1 cellular context compared by ENCODE assay signal in genomic region chr1:14443164-14443787, GRCh38.
TF ChIP-seq lines count a peak whose summit lies in the region.

No MANE protein-coding gene starts in this region.

TF ChIP-seq in K562, 482 proteins besides CTCF, POLR2A, EP300 and RAD21 (continued from another document and continues in another):
- TF ChIP-seq LCOR (CRISPR knock-in tag; IDR thresholded peaks at IDR 0.05) (peak; percentile 48; the same call in 1 of the 2 replicates), MYNN (IDR thresholded peaks at IDR 0.05) (no peak), MYNN (CRISPR knock-in tag; IDR thresholded peaks at IDR 0.05) (no peak), ELK3 (CRISPR knock-in tag; IDR thresholded peaks at IDR 0.05) (no peak), TBL1XR1 (IDR thresholded peaks at IDR 0.05; ENCODE audit: low read length in 2 of 2) (peak in 1 of 2 experiments; percentile 79; a peak in 2 of 4 replicates), ZNF224 (CRISPR knock-in tag; IDR thresholded peaks at IDR 0.05) (no peak), SETDB1 (IDR thresholded peaks at IDR 0.05; ENCODE audit: low read length) (no peak), FOSL1 (tag; conservative IDR thresholded peaks at IDR 0.05) (peak; percentile 95), DEAF1 (CRISPR knock-in tag; IDR thresholded peaks at IDR 0.05) (no peak), DDX20 (tag; IDR thresholded peaks at IDR 0.05; ENCODE audit: low read depth) (no peak), ZBTB40 (IDR thresholded peaks at IDR 0.05) (no peak), ZBTB40 (CRISPR knock-in tag; IDR thresholded peaks at IDR 0.05) (no peak), MTA1 (IDR thresholded peaks at IDR 0.05; ENCODE audit: borderline replicate concordance) (peak; percentile 64), GABPA (tag; conservative IDR thresholded peaks at IDR 0.05; ENCODE audit: low read depth) (no peak), ZFP1 (CRISPR knock-in tag; IDR thresholded peaks at IDR 0.05) (no peak), ZNF277 (CRISPR knock-in tag; IDR thresholded peaks at IDR 0.05; ENCODE audit: borderline replicate concordance) (no peak), ZNF707 (CRISPR knock-in tag; conservative IDR thresholded peaks at IDR 0.05) (no peak), ETS1 (conservative IDR thresholded peaks at IDR 0.05; ENCODE audit: control insufficient read depth, low read depth, low read length) (no peak), ZNF280B (CRISPR knock-in tag; IDR thresholded peaks at IDR 0.05) (no peak), ZNF586 (CRISPR knock-in tag; conservative IDR thresholded peaks at IDR 0.05) (no peak), CGGBP1 (CRISPR knock-in tag; IDR thresholded peaks at IDR 0.05) (no peak), C11orf30 (IDR thresholded peaks at IDR 0.05; ENCODE audit: low read depth) (no peak), TCF15 (CRISPR knock-in tag; IDR thresholded peaks at IDR 0.05) (no peak), DMBX1 (CRISPR knock-in tag; IDR thresholded peaks at IDR 0.05; ENCODE audit: borderline replicate concordance) (peak; percentile 36; the same call in 1 of the 2 replicates), DLX4 (CRISPR knock-in tag; IDR thresholded peaks at IDR 0.05) (no peak), ZBTB7A (IDR thresholded peaks at IDR 0.05; ENCODE audit: borderline replicate concordance, control insufficient read depth, low read depth, low read length) (peak; percentile 83), MLLT1 (IDR thresholded peaks at IDR 0.05) (no peak), BMI1 (IDR thresholded peaks at IDR 0.05; ENCODE audit: low read length) (no peak), PML (IDR thresholded peaks at IDR 0.05; ENCODE audit: low read length) (peak; percentile 72), ETV1 (tag; conservative IDR thresholded peaks at IDR 0.05; ENCODE audit: low read depth) (no peak), GTF3C2 (IDR thresholded peaks at IDR 0.05; ENCODE audit: borderline replicate concordance, extremely low read depth, insufficient read length) (no peak)
